ENCODE assay signal across 10 cellular contexts in genomic region chr16:507527-507926, GRCh38. TPM values are rescaled to one million over a fixed set of nuclear protein-coding genes. Genes with fewer than 3 reads are reported as not detected.
"Had no signal": no experiment of that assay in that cellular context is flagged by ENCODE, and none has a peak within 500 bp of the region (broad histone marks: within the 10 kb centered on the region; RNA-seq: fewer than 3 reads in every experiment).

No MANE protein-coding gene starts in this region.

RNA-seq across cellular contexts. Expression of gene PRR35, which starts 52.7 kb away (rescaled TPM):
- total RNA-seq: activated CD4-positive, alpha-beta memory T cell treated with anti-CD3 and anti-CD28 coated beads, Interleukin-2, amount 10 ng/mL, durations not matched to agents 7 days and 5 days; activated CD8-positive, alpha-beta memory T cell treated with anti-CD3 and anti-CD28 coated beads, Interleukin-2, amount 10 ng/mL, durations not matched to agents 7 days and 5 days; MCF 10A; PC-3; Peyer's patch; SJSA1; T-cell; T-helper 17 cell had no signal
- polyA plus RNA-seq: IgD-negative memory B cell, SK-N-SH had no signal

RNA-seq across cellular contexts. Expression of gene NHLRC4, which starts 59.3 kb away (rescaled TPM):
- total RNA-seq: MCF 10A had no signal
